Comparison of ENCODE assay signal across 19 cellular contexts in genomic region chr4:123651536-123652175, GRCh38.
DNase-seq lines count a peak whose midpoint lies in the region; ATAC-seq and TF ChIP-seq lines count a peak whose summit lies in the region.
"Had no signal": no experiment of that assay in that cellular context is flagged by ENCODE, and none has a peak within 500 bp of the region (broad histone marks: within the 10 kb centered on the region; RNA-seq: fewer than 3 reads in every experiment).

No MANE protein-coding gene starts in this region.

- H3K9me3 ChIP-seq in breast epithelium (no peaks in the 10 kb centered on the region), endocrine pancreas (ENCODE audit: control insufficient read depth, low read length) (no peaks in the 10 kb centered on the region), neural progenitor cell (ENCODE audit: low read depth) (peaks cover 8% of the 10 kb centered on the region), tibial artery (no peaks in the 10 kb centered on the region), left lung (peaks cover 0 to 4% of the 10 kb centered on the region in 2 donors)

- H3K79me2 ChIP-seq in neural progenitor cell (ENCODE audit: low read depth) = no peaks in the 10 kb centered on the region

- H3K4me1 Mint-ChIP-seq in MCF 10A (ENCODE audit: insufficient read depth, unreplicated experiment) = peaks cover 11% of the 10 kb centered on the region
- H3K4me1 Mint-ChIP-seq in neural progenitor cell = peaks cover 40% of the 10 kb centered on the region
- H3K4me1 Mint-ChIP-seq in endothelial cell (ENCODE audit: unreplicated experiment) = peaks cover 12% of the 10 kb centered on the region

- H3K4me1 ChIP-seq in breast epithelium = peaks cover 0 to 5% of the 10 kb centered on the region in 2 donors
- peaks cover 25% of the 10 kb centered on the region for H3K4me1 ChIP-seq in endocrine pancreas (ENCODE audit: control insufficient read depth, insufficient read depth, low read length)
- peaks cover 15% of the 10 kb centered on the region for H3K4me1 ChIP-seq in neural progenitor cell
- H3K4me1 ChIP-seq in tibial artery = peaks cover 0 to 74% (median 38%) of the 10 kb centered on the region in 4 donors
- peaks cover 10 to 11% of the 10 kb centered on the region in 2 donors for H3K4me1 ChIP-seq in left lung

- DNase-seq in breast epithelium (ENCODE audit: low spot score in 2 of 2) = no peak
- DNase-seq in MCF 10A (ENCODE audit: unreplicated experiment) = no peak
- no peak for DNase-seq in neural progenitor cell (ENCODE audit: low spot score)
- DNase-seq in tibial artery = no peak
- no peak for DNase-seq in left lung
- no peak for DNase-seq in endothelial cell (ENCODE audit: low spot score)
- DNase-seq: activated CD4-positive, alpha-beta T cell treated with anti-CD3 and anti-CD28 coated beads for 1 hour; CD4-positive, alpha-beta T cell; DMS79; NCI-H1105 treated with DMSO at 0.1 percent for 48 hours; NCI-H748 treated with DMSO at 0.1 percent for 48 hours; PC-9; T1000 had no signal

- intact Hi-C loops in breast epithelium (cut with DNase I; ENCODE audit: low total_unique reads) = no loop called here
- intact Hi-C loops in MCF 10A (cut with micrococcal nuclease) = no loop called here
- intact Hi-C loops in tibial artery (cut with DNase I; ENCODE audit: low total_unique reads) = no loop called here
- intact Hi-C loops in left lung (cut with DNase I) = loop anchor here in 1 of 2 donors (10.0 kb wide), 1 partner anchor 247 kb away; no protein-coding TSS in a partner anchor

- TF ChIP-seq CTCF in breast epithelium (IDR thresholded peaks at IDR 0.05) = no peak
- TF ChIP-seq CTCF in MCF 10A (IDR thresholded peaks at IDR 0.05; ENCODE audit: unreplicated experiment) = no peak
- no peak for TF ChIP-seq CTCF in neural progenitor cell (IDR thresholded peaks at IDR 0.05)
- no peak for TF ChIP-seq CTCF in tibial artery (IDR thresholded peaks at IDR 0.05)
- no peak for TF ChIP-seq CTCF in left lung (IDR thresholded peaks at IDR 0.05)
- TF ChIP-seq CTCF in endothelial cell (IDR thresholded peaks at IDR 0.05; ENCODE audit: unreplicated experiment) = no peak

- no peak overlapping the region for H3K4me2 ChIP-seq in neural progenitor cell
- H3K4me2 ChIP-seq: PC-9 had no signal

- no peak overlapping the region for H2AFZ ChIP-seq in neural progenitor cell (replicated peaks)
- H2AFZ ChIP-seq: PC-9 had no signal

- no peak overlapping the region for H3K27ac Mint-ChIP-seq in MCF 10A (ENCODE audit: low read depth, unreplicated experiment)
- H3K27ac Mint-ChIP-seq in neural progenitor cell = peak overlapping the region; percentile 2
- no peak overlapping the region for H3K27ac Mint-ChIP-seq in endothelial cell (ENCODE audit: unreplicated experiment)
- H3K27ac Mint-ChIP-seq: CD4-positive, alpha-beta T cell; mesothelial cell of epicardium; type B pancreatic cell had no signal

- no peak overlapping the region for H3K9ac ChIP-seq in endocrine pancreas (ENCODE audit: control insufficient read depth, insufficient read depth, low read length)
- no peak overlapping the region for H3K9ac ChIP-seq in neural progenitor cell

- H3K27me3 Mint-ChIP-seq in MCF 10A (ENCODE audit: insufficient read depth, unreplicated experiment) (no peaks in the 10 kb centered on the region), neural progenitor cell (ENCODE audit: insufficient read depth, low read depth) (no peaks in the 10 kb centered on the region), endothelial cell (ENCODE audit: unreplicated experiment) (no peaks in the 10 kb centered on the region)
- H3K27me3 Mint-ChIP-seq: CD4-positive, alpha-beta T cell; type B pancreatic cell had no signal

- H3K4me3 ChIP-seq in breast epithelium (no peak overlapping the region), endocrine pancreas (ENCODE audit: control insufficient read depth, insufficient read depth, low read length) (peak overlapping the region; percentile 94), neural progenitor cell (no peak overlapping the region), tibial artery (no peak overlapping the region), left lung (no peak overlapping the region)
- H3K4me3 ChIP-seq: HAP-1, PC-9 had no signal

- CTCF ChIA-PET in MCF 10A (lab: Yijun Ruan, JAX) = interaction anchor here (0.6 to 1.4 kb wide), 3 partner anchors 9 to 261 kb away, joined by 3 read pairs; no protein-coding TSS in a partner anchor

- H3K9me3 Mint-ChIP-seq in MCF 10A (ENCODE audit: unreplicated experiment) (peaks cover 7% of the 10 kb centered on the region), neural progenitor cell (peaks cover 24% of the 10 kb centered on the region), endothelial cell (ENCODE audit: unreplicated experiment) (no peaks in the 10 kb centered on the region)
- H3K9me3 Mint-ChIP-seq: CD4-positive, alpha-beta T cell had no signal

- ATAC-seq in left lung = no peak
- no peak for ATAC-seq in GM21515 (IDR thresholded peaks at IDR 0.05; ENCODE audit: unreplicated experiment)

- H3K36me3 Mint-ChIP-seq in MCF 10A (ENCODE audit: insufficient read depth, unreplicated experiment) (no peaks in the 10 kb centered on the region), neural progenitor cell (peaks cover 21% of the 10 kb centered on the region), endothelial cell (ENCODE audit: low read depth, unreplicated experiment) (peaks cover 20% of the 10 kb centered on the region)

- H4K20me1 ChIP-seq in neural progenitor cell (ENCODE audit: low read depth) = no peaks in the 10 kb centered on the region

- H3K27ac ChIP-seq in breast epithelium (peak overlapping the region; percentile 74 to 78), neural progenitor cell (no peak overlapping the region), tibial artery (peak overlapping the region; percentile 68 to 78), left lung (peak overlapping the region in 1 of 2 donors; percentile 74)
- H3K27ac ChIP-seq: epithelial cell of prostate, PC-9 had no signal

- no TSS peak for BruUV-seq in MCF 10A (replicated peaks; lab: Mats Ljungman, UMichigan)

- POLR2A ChIA-PET in MCF 10A (lab: Yijun Ruan, JAX) = interaction anchor here (3.3 kb wide), 1 partner anchor 253 kb away, joined by 25 read pairs; the partner anchor contains the start of gene SPRY1

- TF ChIP-seq POLR2A in breast epithelium (IDR thresholded peaks at IDR 0.05) = no peak

- no peaks in the 10 kb centered on the region for H3F3A ChIP-seq in neural progenitor cell (ENCODE audit: low read depth)

- H3K4me3 Mint-ChIP-seq in MCF 10A (ENCODE audit: unreplicated experiment) (no peak overlapping the region), neural progenitor cell (no peak overlapping the region), endothelial cell (ENCODE audit: unreplicated experiment) (no peak overlapping the region)
- H3K4me3 Mint-ChIP-seq: CD4-positive, alpha-beta T cell; mesothelial cell of epicardium; type B pancreatic cell had no signal

- H3K36me3 ChIP-seq in breast epithelium (no peaks in the 10 kb centered on the region), endocrine pancreas (ENCODE audit: control insufficient read depth, insufficient read depth, low read length) (no peaks in the 10 kb centered on the region), neural progenitor cell (no peaks in the 10 kb centered on the region), tibial artery (no peaks in the 10 kb centered on the region), left lung (no peaks in the 10 kb centered on the region)
- H3K36me3 ChIP-seq: HAP-1 had no signal

- no peaks in the 10 kb centered on the region for H3K27me3 ChIP-seq in breast epithelium
- no peaks in the 10 kb centered on the region for H3K27me3 ChIP-seq in endocrine pancreas (ENCODE audit: control insufficient read depth, insufficient read depth, low read length)
- H3K27me3 ChIP-seq in neural progenitor cell = no peaks in the 10 kb centered on the region
- H3K27me3 ChIP-seq in tibial artery = no peaks in the 10 kb centered on the region
- H3K27me3 ChIP-seq in left lung = no peaks in the 10 kb centered on the region
